In genomic region chr11:76282786-76283185, GRCh38 we compare ENCODE assay signal across 28 cellular contexts.
"Had no signal": no experiment of that assay in that cellular context is flagged by ENCODE, and none has a peak within 500 bp of the region (broad histone marks: within the 10 kb centered on the region; RNA-seq: fewer than 3 reads in every experiment).

No MANE protein-coding gene starts in this region.

- H3K27me3 Mint-ChIP-seq: effector memory CD8-positive, alpha-beta T cell; stimulated activated naive CD8-positive, alpha-beta T cell treated with anti-CD3 and anti-CD28 coated beads, Interleukin-15, Interleukin-2, amounts not matched to agents 100 ng/mL and 50 ng/mL, for 24 hours had no signal

- ATAC-seq: effector memory CD8-positive, alpha-beta T cell; heart right ventricle; left cardiac atrium; left lung; naive thymus-derived CD4-positive, alpha-beta T cell; pancreas; sciatic nerve; stimulated activated effector memory CD8-positive, alpha-beta T cell treated with anti-CD3 and anti-CD28 coated beads, Interleukin-12 subunit alpha, Interleukin-12 subunit beta, amount 100 ng/mL, for 72 hours; upper lobe of right lung had no signal

- H3K27ac Mint-ChIP-seq: stimulated activated naive CD8-positive, alpha-beta T cell treated with anti-CD3 and anti-CD28 coated beads, Interleukin-15, Interleukin-2, amounts not matched to agents 100 ng/mL and 50 ng/mL, for 24 hours had no signal

- H3K4me3 ChIP-seq: esophagus squamous epithelium, heart right ventricle, left lung, pancreas, right atrium auricular region, smooth muscle cell, suprapubic skin, transverse colon, upper lobe of right lung, uterus had no signal

- DNase-seq: cortex of kidney; effector memory CD8-positive, alpha-beta T cell; erythroblast; esophagus squamous epithelium; foreskin melanocyte; glutamatergic neuron; heart right ventricle; hippocampal formation; left cardiac atrium; mesenchymal stem cell; naive thymus-derived CD4-positive, alpha-beta T cell; occipital lobe; stimulated activated CD4-positive, alpha-beta T cell treated with anti-CD3 and anti-CD28 coated beads, Interleukin-12 subunit alpha, Interleukin-12 subunit beta, amount 100 ng/mL, for 4 hours; stimulated activated CD4-positive, alpha-beta T cell treated with anti-CD3 and anti-CD28 coated beads, Interleukin-1b, Interleukin-23, amount 100 ng/mL, for 48 hours; stimulated activated CD4-positive, alpha-beta T cell treated with anti-CD3 and anti-CD28 coated beads, Interleukin-4, amount 100 ng/mL, for 1 hour; transverse colon; upper lobe of right lung; uterus had no signal

- H3K36me3 Mint-ChIP-seq: mesothelial cell of epicardium; naive thymus-derived CD4-positive, alpha-beta T cell; stimulated activated effector memory CD8-positive, alpha-beta T cell treated with anti-CD3 and anti-CD28 coated beads, Interleukin-12 subunit alpha, Interleukin-12 subunit beta, amount 100 ng/mL, for 72 hours had no signal

- H3K27ac ChIP-seq: esophagus squamous epithelium, heart right ventricle, left lung, pancreas, right atrium auricular region, suprapubic skin, transverse colon, upper lobe of right lung, uterus had no signal

- H3K4me1 ChIP-seq: esophagus squamous epithelium, heart right ventricle, pancreas, right atrium auricular region, suprapubic skin, transverse colon, upper lobe of right lung, uterus had no signal

- H3K9me3 ChIP-seq: esophagus squamous epithelium, heart right ventricle, left lung, pancreas, right atrium auricular region, suprapubic skin, transverse colon, upper lobe of right lung, uterus had no signal

- H3K4me2 ChIP-seq: smooth muscle cell had no signal

- H3K27me3 ChIP-seq: heart right ventricle, left lung, pancreas, right atrium auricular region, suprapubic skin, transverse colon, upper lobe of right lung, uterus had no signal

- H3K4me3 Mint-ChIP-seq: effector memory CD8-positive, alpha-beta T cell; mesothelial cell of epicardium; naive thymus-derived CD4-positive, alpha-beta T cell; nephron; stimulated activated effector memory CD8-positive, alpha-beta T cell treated with anti-CD3 and anti-CD28 coated beads, Interleukin-12 subunit alpha, Interleukin-12 subunit beta, amount 100 ng/mL, for 72 hours; stimulated activated naive CD8-positive, alpha-beta T cell treated with anti-CD3 and anti-CD28 coated beads, Interleukin-15, Interleukin-2, amounts not matched to agents 100 ng/mL and 50 ng/mL, for 24 hours had no signal

- H3K9me3 Mint-ChIP-seq: effector memory CD8-positive, alpha-beta T cell; mesothelial cell of epicardium; nephron; stimulated activated effector memory CD8-positive, alpha-beta T cell treated with anti-CD3 and anti-CD28 coated beads, Interleukin-12 subunit alpha, Interleukin-12 subunit beta, amount 100 ng/mL, for 72 hours; stimulated activated naive CD8-positive, alpha-beta T cell treated with anti-CD3 and anti-CD28 coated beads, Interleukin-15, Interleukin-2, amounts not matched to agents 100 ng/mL and 50 ng/mL, for 24 hours had no signal

- H3K36me3 ChIP-seq: esophagus squamous epithelium, heart right ventricle, left lung, pancreas, right atrium auricular region, suprapubic skin, transverse colon, upper lobe of right lung, uterus had no signal
